11 cellular contexts compared by ENCODE assay signal in the genomic region with DNA sequence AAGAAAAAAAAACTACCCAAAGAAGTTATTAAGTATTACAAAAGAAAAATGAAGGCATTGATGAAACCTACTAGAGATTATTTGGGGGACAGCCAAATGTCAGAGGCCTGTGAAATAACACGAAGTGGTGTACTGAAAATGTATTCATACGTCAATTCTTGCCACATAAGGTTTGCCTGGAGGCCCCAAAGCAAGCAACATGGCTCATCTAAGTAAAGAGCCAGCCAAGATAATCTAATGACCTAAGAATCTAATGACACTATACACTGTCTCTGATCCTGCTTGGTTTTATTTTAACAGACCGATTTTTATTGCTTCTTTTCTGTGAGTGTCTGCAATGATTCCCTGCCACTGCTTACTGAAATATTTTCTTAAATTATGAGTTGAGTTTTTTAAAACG. TPM values are rescaled to one million over a fixed set of nuclear protein-coding genes. Genes with fewer than 3 reads are reported as not detected.
DNase-seq lines count a peak whose midpoint lies in the region; ATAC-seq and TF ChIP-seq lines count a peak whose summit lies in the region.
"Had no signal": no experiment of that assay in that cellular context is flagged by ENCODE, and none has a peak within 500 bp of the region (broad histone marks: within the 10 kb centered on the region; RNA-seq: fewer than 3 reads in every experiment).

No MANE protein-coding gene starts in this region.

- H3K9me3 ChIP-seq in ascending aorta = no peaks in the 10 kb centered on the region
- no peaks in the 10 kb centered on the region for H3K9me3 ChIP-seq in psoas muscle
- no peaks in the 10 kb centered on the region for H3K9me3 ChIP-seq in CD8-positive, alpha-beta T cell (ENCODE audit: low read length)

- POLR2A ChIA-PET in CD8-positive, alpha-beta T cell (lab: Charles Lee) = no interaction called here

- CTCF ChIA-PET in CD8-positive, alpha-beta T cell (lab: Charles Lee) = no interaction called here

- 53 to 68% (median 56%) methylated on average over 4 of the region's 4 CpGs for WGBS in psoas muscle, 3 donors

- DNase-seq in AG09309 (ENCODE audit: low read depth) (peak; percentile 39), ascending aorta (ENCODE audit: low spot score in 2 of 2) (no peak), foreskin melanocyte (peak; percentile 89), psoas muscle (peak in 1 of 2 donors; percentile 14), SKM-1 (lab: John Stamatoyannopoulos, UW; ENCODE audit: unreplicated experiment) (no peak)
- DNase-seq in effector CD4-positive, alpha-beta T cell = no peak
- DNase-seq in CD8-positive, alpha-beta T cell = no peak
- DNase-seq: effector memory CD4-positive, alpha-beta T cell; NCI-H510A treated with DMSO at 0.1 percent for 48 hours had no signal

- ATAC-seq in psoas muscle (peak; percentile 57 to 79 (median 74)), GM18519 (IDR thresholded peaks at IDR 0.05; ENCODE audit: low FRiP score, unreplicated experiment) (no peak)
- ATAC-seq in CD8-positive, alpha-beta T cell = no peak

- no peak overlapping the region for H3K27ac Mint-ChIP-seq in CD8-positive, alpha-beta T cell
- H3K27ac Mint-ChIP-seq: activated T-helper 1 cell treated with anti-CD3 and anti-CD28 coated beads, Interleukin-12 subunit alpha, Interleukin-12 subunit beta, Interleukin-2, Interleukin-4 antibody, amounts not matched to agents 30 ng/mL and 10 ng/mL and 1 ng/mL, durations not matched to agents 14 hours and 24 hours and 36 hours had no signal

- TF ChIP-seq CTCF in AG09309 (IDR thresholded peaks at IDR 0.05; ENCODE audit: control insufficient read depth, insufficient read depth, low read depth, low read length, missing control alignments) (no peak), ascending aorta (IDR thresholded peaks at IDR 0.05) (no peak), psoas muscle (IDR thresholded peaks at IDR 0.05) (no peak)
- TF ChIP-seq CTCF in CD8-positive, alpha-beta T cell (IDR thresholded peaks at IDR 0.05) = no peak

- H3K4me3 ChIP-seq in AG09309 (ENCODE audit: control insufficient read depth, low read depth, low read length) (no peak overlapping the region), ascending aorta (no peak overlapping the region), psoas muscle (no peak overlapping the region)
- H3K4me3 ChIP-seq in CD8-positive, alpha-beta T cell (ENCODE audit: low read depth, low read length) = no peak overlapping the region

- H3K4me1 ChIP-seq in ascending aorta (peaks cover 0 to 22% of the 10 kb centered on the region in 2 donors), psoas muscle (peaks cover 53% of the 10 kb centered on the region)
- no peaks in the 10 kb centered on the region for H3K4me1 ChIP-seq in CD8-positive, alpha-beta T cell (ENCODE audit: insufficient read depth, low read length)

- H3K36me3 ChIP-seq in ascending aorta (no peaks in the 10 kb centered on the region), psoas muscle (ENCODE audit: insufficient read depth in 1 of 2, low read depth in 1 of 2) (no peaks in the 10 kb centered on the region)
- H3K36me3 ChIP-seq in CD8-positive, alpha-beta T cell (ENCODE audit: insufficient read depth, low read length) = no peaks in the 10 kb centered on the region

- intact Hi-C loops in ascending aorta (cut with DNase I) = no loop called here
- intact Hi-C loops in psoas muscle (cut with DNase I) = no loop called here
- intact Hi-C loops in CD8-positive, alpha-beta T cell (cut with DNase I, micrococcal nuclease) = no loop called here

- H3K36me3 Mint-ChIP-seq in CD8-positive, alpha-beta T cell = no peaks in the 10 kb centered on the region

- H3K4me1 Mint-ChIP-seq in CD8-positive, alpha-beta T cell (ENCODE audit: low read depth) = no peaks in the 10 kb centered on the region

- H3K27me3 Mint-ChIP-seq in CD8-positive, alpha-beta T cell (ENCODE audit: low read depth) = peaks cover 4% of the 10 kb centered on the region

- H3K27me3 ChIP-seq in ascending aorta (no peaks in the 10 kb centered on the region), psoas muscle (ENCODE audit: insufficient read depth in 3 of 3, low read length in 2 of 3) (no peaks in the 10 kb centered on the region)
- H3K27me3 ChIP-seq in CD8-positive, alpha-beta T cell (ENCODE audit: insufficient read depth, low read length) = no peaks in the 10 kb centered on the region

- no peak overlapping the region for H3K4me3 Mint-ChIP-seq in CD8-positive, alpha-beta T cell
- H3K4me3 Mint-ChIP-seq: activated T-helper 1 cell treated with anti-CD3 and anti-CD28 coated beads, Interleukin-12 subunit alpha, Interleukin-12 subunit beta, Interleukin-2, Interleukin-4 antibody, amounts not matched to agents 30 ng/mL and 10 ng/mL and 1 ng/mL, durations not matched to agents 14 hours and 24 hours and 36 hours had no signal

- H3K27ac ChIP-seq in ascending aorta (peak overlapping the region; percentile 73 to 81), psoas muscle (peak overlapping the region; percentile 51)
- H3K27ac ChIP-seq in CD8-positive, alpha-beta T cell (ENCODE audit: low read depth, low read length) = no peak overlapping the region

- no peaks in the 10 kb centered on the region for H3K9me3 Mint-ChIP-seq in CD8-positive, alpha-beta T cell
- H3K9me3 Mint-ChIP-seq: activated T-helper 1 cell treated with anti-CD3 and anti-CD28 coated beads, Interleukin-12 subunit alpha, Interleukin-12 subunit beta, Interleukin-2, Interleukin-4 antibody, amounts not matched to agents 30 ng/mL and 10 ng/mL and 1 ng/mL, durations not matched to agents 14 hours and 24 hours and 36 hours had no signal

RNA-seq across cellular contexts. Expression of a gene that starts 34.7 kb away (rescaled TPM):
- 13.6 TPM for total RNA-seq in ascending aorta
- 100 to 1,000 TPM in 1 of 4 donors, 10 to 100 TPM in 3; 71.5 to 129 (median 87.1) TPM for total RNA-seq in psoas muscle
- 10 to 100 TPM in 2 of 3 donors, 1 to 10 TPM in 1; 2.8 to 32.4 (median 20.1) TPM for polyA plus RNA-seq in psoas muscle
- total RNA-seq in CD8-positive, alpha-beta T cell = under 1 TPM in 1 of 2 experiments, not detected in 1; 0.06 TPM
- total RNA-seq: activated T-helper 1 cell treated with anti-CD3 and anti-CD28 coated beads, Interleukin-12 subunit alpha, Interleukin-12 subunit beta, Interleukin-2, Interleukin-4 antibody, amounts not matched to agents 30 ng/mL and 10 ng/mL and 1 ng/mL, durations not matched to agents 14 hours and 24 hours and 36 hours had no signal

Comparison
In these comparisons a context has a peak if more than half of its experiments do, and no peak if none do; other contexts are left out.
1. DNase-seq: peak in AG09309 (single experiment) and foreskin melanocyte (single experiment); none in ascending aorta (0 of 2), effector CD4-positive, alpha-beta T cell (single experiment), CD8-positive, alpha-beta T cell (0 of 7) and SKM-1 (single experiment).
2. ATAC-seq: peak in psoas muscle (4 of 4); none in GM18519 (single experiment) and CD8-positive, alpha-beta T cell (single experiment).
3. RNA of a gene that starts 34.7 kb away (total RNA-seq): 71.5 to 129 TPM in psoas muscle and 13.6 TPM in ascending aorta (single experiment); 0.06 TPM in CD8-positive, alpha-beta T cell; every median in the first group is over 10 times any median in the second.